Comparison of ENCODE assay signal across 8 cellular contexts in genomic region chr2:237966250-237966564, GRCh38. TPM values are rescaled to one million over a fixed set of nuclear protein-coding genes. Genes with fewer than 3 reads are reported as not detected.
DNase-seq lines count a peak whose midpoint lies in the region; ATAC-seq and TF ChIP-seq lines count a peak whose summit lies in the region.

No MANE protein-coding gene starts in this region.

- H3K27ac ChIP-seq in ovary, result peak overlapping the region in 1 of 2 donors; percentile 14

- ATAC-seq in GM19023 (IDR thresholded peaks at IDR 0.05; ENCODE audit: unreplicated experiment) (peak; percentile 26), HG03175 (IDR thresholded peaks at IDR 0.05; ENCODE audit: unreplicated experiment) (no peak)

- no peak for TF ChIP-seq POLR2A in ovary (IDR thresholded peaks at IDR 0.05)

- WGBS in ovary, 3 donors, result 2 to 4% (median 3%) methylated on average over 15 of the region's 15 CpGs

- peaks cover 10% of the 10 kb centered on the region for H3K4me1 ChIP-seq in ovary (ENCODE audit: insufficient read depth)

- H3K36me3 ChIP-seq in MG63, result peaks cover 5% of the 10 kb centered on the region
- no peaks in the 10 kb centered on the region for H3K36me3 ChIP-seq in ovary

- H3K27me3 ChIP-seq in MG63, result no peaks in the 10 kb centered on the region
- no peaks in the 10 kb centered on the region for H3K27me3 ChIP-seq in ovary

- peak overlapping the region; percentile 53 for H3K4me3 ChIP-seq in MG63
- peak overlapping the region; percentile 82 for H3K4me3 ChIP-seq in epithelial cell of proximal tubule (ENCODE audit: low read depth, low read length)
- peak overlapping the region; percentile 66 for H3K4me3 ChIP-seq in ovary

- peaks cover 22% of the 10 kb centered on the region for H3K9me3 ChIP-seq in MG63
- H3K9me3 ChIP-seq in ovary, result peaks cover 0 to 4% of the 10 kb centered on the region in 2 donors

- DNase-seq in MG63 (no peak), epithelial cell of proximal tubule (ENCODE audit: low read depth) (no peak), ovary (no peak), G401 (ENCODE audit: low spot score) (no peak), NCI-H1092 treated with DMSO at 0.1 percent for 48 hours (lab: John Stamatoyannopoulos, UW) (no peak), D341Med (ENCODE audit: low spot score) (no peak)

- TF ChIP-seq EP300 in ovary (IDR thresholded peaks at IDR 0.05), result no peak

- TF ChIP-seq CTCF in epithelial cell of proximal tubule (conservative IDR thresholded peaks at IDR 0.05; ENCODE audit: low read depth, low read length) (no peak), ovary (IDR thresholded peaks at IDR 0.05) (no peak)

- intact Hi-C loops in ovary (cut with DNase I), result loop anchor here in 1 of 4 donors (5.0 to 10.0 kb wide), 2 partner anchors 96 to 279 kb away; partner anchors contain the start of genes HES6 and SCLY

- in situ Hi-C loops in G401 (cut with HindIII; ENCODE audit: low sequenced_read_pairs), result no loop called here

RNA-seq across cellular contexts. Expression of gene UBE2F, which starts 0.6 kb away (rescaled TPM):
- 121 and 138 TPM in 2 replicates for total RNA-seq in MG63 (2014; rRNA removed; shearing (Covaris generic); ENCODE audit: low replicate concordance)
- 54.8 and 85.5 TPM in 2 replicates for total RNA-seq in epithelial cell of proximal tubule
- 10 to 100 TPM; 20.3 to 44.0 (median 23.8) TPM for total RNA-seq in ovary
- polyA plus RNA-seq in ovary, result 10 to 100 TPM; 22.2 to 48.4 TPM
- total RNA-seq in G401 (2014; rRNA removed; shearing (Covaris generic)), result 86.4 and 143 TPM in 2 replicates
